ENCODE assay signal across 8 cellular contexts in the genomic region with DNA sequence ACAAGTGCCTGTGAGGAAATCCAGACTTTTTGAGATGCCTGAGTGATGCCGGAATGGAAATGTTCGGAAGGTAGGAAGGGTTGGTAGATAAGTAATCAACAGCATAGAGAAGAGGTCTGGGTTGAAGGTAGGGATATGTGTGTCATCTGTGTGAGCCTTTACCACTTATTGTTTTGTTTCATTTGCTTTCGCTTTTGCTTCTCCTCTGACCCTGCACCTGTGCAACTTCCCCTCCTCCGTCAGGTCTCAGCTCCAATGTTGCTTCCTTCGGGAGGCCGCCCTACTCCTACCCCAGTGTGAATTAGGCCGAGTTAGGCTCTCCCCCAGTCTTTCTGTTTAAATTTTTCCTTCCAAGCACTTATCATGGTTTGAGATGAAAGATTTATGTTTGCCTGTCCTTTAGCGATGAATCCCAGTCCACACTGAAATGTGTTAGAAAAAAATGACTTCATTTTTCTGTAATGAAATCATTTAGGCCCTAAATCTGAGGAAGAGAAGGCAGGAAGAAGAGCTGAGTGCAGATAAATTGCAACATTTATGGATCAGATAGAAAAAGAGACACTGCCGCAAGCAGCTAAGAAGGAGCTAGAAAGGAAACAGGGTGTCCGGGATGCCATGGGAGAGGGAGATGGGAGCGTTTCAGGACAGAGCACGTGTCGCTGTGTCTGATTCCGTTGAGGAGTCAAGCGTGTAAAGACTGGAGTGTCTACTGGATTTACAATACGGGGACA.
DNase-seq lines count a peak whose midpoint lies in the region; ATAC-seq and TF ChIP-seq lines count a peak whose summit lies in the region.

No MANE protein-coding gene starts in this region.

- H3K36me3 Mint-ChIP-seq in H9 (ENCODE audit: insufficient read depth in 1 of 3, low read depth in 3 of 3): peaks cover 0 to 1% (median 0%) of the 10 kb centered on the region in 3 experiments; a peak in 1 of 7 replicates

- H2BK20ac ChIP-seq in H9 (ENCODE audit: low read depth, low read length, poor library complexity, severe bottlenecking): no peak overlapping the region

- no peaks in the 10 kb centered on the region for H3K23me2 ChIP-seq in H9 (ENCODE audit: insufficient read length, low read depth, low read length, poor library complexity, severe bottlenecking)

- H3K4me2 ChIP-seq in H9 (ENCODE audit: insufficient read depth, insufficient read length, low read length): no peak overlapping the region

- H3K4me3 Mint-ChIP-seq in H9: no peak overlapping the region

- peak overlapping the region; percentile 3 for H3K27ac ChIP-seq in effector memory CD4-positive, alpha-beta T cell (ENCODE audit: insufficient read depth, low read length, poor library complexity, severe bottlenecking)
- H3K27ac ChIP-seq in stomach (peak overlapping the region in 3 of 5 donors; percentile 41 to 66 (median 47)), H9 (ENCODE audit: insufficient read length, low read depth, low read length) (no peak overlapping the region)

- H3K18ac ChIP-seq in H9 (ENCODE audit: insufficient read length, low read depth, low read length): no peak overlapping the region

- no peak overlapping the region for H3K14ac ChIP-seq in H9 (ENCODE audit: insufficient read depth, low read length)

- no peaks in the 10 kb centered on the region for H3K79me2 ChIP-seq in H9 (ENCODE audit: insufficient read depth, low read length)

- H3K27me3 Mint-ChIP-seq in H9 (ENCODE audit: low read depth): peaks cover 2% of the 10 kb centered on the region

- no peaks in the 10 kb centered on the region for H3K36me3 ChIP-seq in effector memory CD4-positive, alpha-beta T cell (ENCODE audit: control insufficient read depth, insufficient read depth, low read length)
- H3K36me3 ChIP-seq in stomach: no peaks in the 10 kb centered on the region

- H2AK5ac ChIP-seq in H9 (ENCODE audit: insufficient read length, low read length): no peak overlapping the region

- no peak overlapping the region for H3K4ac ChIP-seq in H9 (ENCODE audit: low read depth, low read length)

- H2AFZ ChIP-seq in H9 (ENCODE audit: low read length): no peak overlapping the region

- H3K23ac ChIP-seq in H9 (ENCODE audit: insufficient read length, low read depth, low read length): no peak overlapping the region

- no peak for TF ChIP-seq CTCF in stomach (IDR thresholded peaks at IDR 0.05)
- TF ChIP-seq CTCF in H9 (conservative IDR thresholded peaks at IDR 0.05): no peak

- no peak for TF ChIP-seq POLR2A in stomach (IDR thresholded peaks at IDR 0.05)

- no peak for TF ChIP-seq EP300 in stomach (IDR thresholded peaks at IDR 0.05)

- peak; percentile 98 for ATAC-seq in GM19438 (IDR thresholded peaks at IDR 0.05; ENCODE audit: low read depth, unreplicated experiment)
- ATAC-seq in HG03457 (IDR thresholded peaks at IDR 0.05; ENCODE audit: unreplicated experiment): peak; percentile 78

- WGBS in stomach, 5 donors: 70 to 82% (median 73%) methylated on average over 16 of the region's 16 CpGs
- no CpG with 5 or more reads among the region's 16 CpGs for WGBS in H9 (ENCODE audit: extremely low coverage, insufficient read length, low lambda C conversion rate)

- no peak overlapping the region for H3K56ac ChIP-seq in H9 (ENCODE audit: insufficient read length, low read depth, low read length)

- peaks cover 38 to 48% of the 10 kb centered on the region in 2 experiments for H3K4me1 Mint-ChIP-seq in H9

- H4K8ac ChIP-seq in H9 (replicated peaks; ENCODE audit: insufficient read length, low read depth, low read length): no peak overlapping the region

- no peak overlapping the region for H2BK15ac ChIP-seq in H9 (ENCODE audit: low read depth, low read length)

- H2BK5ac ChIP-seq in H9 (ENCODE audit: insufficient read length, low read length): no peak overlapping the region

- DNase-seq in EL: peak; percentile 49
- no peak for DNase-seq in effector memory CD4-positive, alpha-beta T cell
- no peak for DNase-seq in stomach
- DNase-seq in H9: no peak
- DNase-seq in SHP77 (lab: John Stamatoyannopoulos, UW): no peak
- no peak for DNase-seq in NCI-H226

- no peaks in the 10 kb centered on the region for H4K20me1 ChIP-seq in H9 (ENCODE audit: control insufficient read depth, insufficient read depth, insufficient read length)

- H4K5ac ChIP-seq in H9 (ENCODE audit: insufficient read length, low read depth, low read length): no peak overlapping the region

- H3K4me3 ChIP-seq in effector memory CD4-positive, alpha-beta T cell (ENCODE audit: insufficient read depth, low read depth, low read length, poor library complexity, severe bottlenecking): peak overlapping the region; percentile 52
- H3K4me3 ChIP-seq in stomach: no peak overlapping the region

- H3K9me3 Mint-ChIP-seq in H9: no peaks in the 10 kb centered on the region

- H3K27ac Mint-ChIP-seq in H9: no peak overlapping the region

- no peaks in the 10 kb centered on the region for H3K79me1 ChIP-seq in H9 (ENCODE audit: insufficient read depth, low read depth, low read length, poor library complexity, severe bottlenecking)

- no peaks in the 10 kb centered on the region for H3K27me3 ChIP-seq in effector memory CD4-positive, alpha-beta T cell (replicated peaks; ENCODE audit: control insufficient read depth, insufficient read depth, low read length, poor library complexity, severe bottlenecking)
- no peaks in the 10 kb centered on the region for H3K27me3 ChIP-seq in stomach
- no peaks in the 10 kb centered on the region; the same call in 1 of the 2 replicates for H3K27me3 ChIP-seq in H9 (ENCODE audit: insufficient read depth, low read length)

- no peak overlapping the region for H3T11ph ChIP-seq in H9 (ENCODE audit: low read length)

- intact Hi-C loops in stomach (cut with DNase I; ENCODE audit: low total_unique reads): no loop called here

- no peaks in the 10 kb centered on the region for H3K9me3 ChIP-seq in effector memory CD4-positive, alpha-beta T cell (ENCODE audit: control insufficient read depth, low read length)
- H3K9me3 ChIP-seq in stomach (no peaks in the 10 kb centered on the region), H9 (ENCODE audit: control insufficient read depth, low read depth, low read length) (no peaks in the 10 kb centered on the region)

- no peak overlapping the region for H2BK120ac ChIP-seq in H9 (ENCODE audit: low read depth, low read length, poor library complexity, severe bottlenecking)

- no peak overlapping the region for H3K9ac ChIP-seq in H9 (ENCODE audit: extremely low read depth, insufficient read length, low read length)

- peaks cover 8% of the 10 kb centered on the region for H3K4me1 ChIP-seq in effector memory CD4-positive, alpha-beta T cell (ENCODE audit: control insufficient read depth, insufficient read depth, low read length, poor library complexity, severe bottlenecking)
- H3K4me1 ChIP-seq in stomach (peaks cover 0 to 13% (median 9%) of the 10 kb centered on the region in 4 donors), H9 (ENCODE audit: insufficient read depth, low read length) (peaks cover 20% of the 10 kb centered on the region)

- H2BK12ac ChIP-seq in H9 (ENCODE audit: insufficient read length, low read depth, low read length): no peak overlapping the region

- H4K91ac ChIP-seq in H9 (ENCODE audit: insufficient read length, low read depth, low read length): no peak overlapping the region
